Comparison of ENCODE assay signal across 1 cellular context in genomic region chr22:19879996-19880785, GRCh38.
TF ChIP-seq lines count a peak whose summit lies in the region.

No MANE protein-coding gene starts in this region.

TF ChIP-seq in HepG2, 621 proteins besides CTCF, POLR2A, EP300 and RAD21 (continued from another document):
- TF ChIP-seq HNRNPL (IDR thresholded peaks at IDR 0.05; ENCODE audit: low read depth, low read length), result 0 out of 2 replicates have a peak, but pooled peaks have one; percentile 3
- no peak for TF ChIP-seq WIZ (CRISPR knock-in tag; IDR thresholded peaks at IDR 0.05)
- TF ChIP-seq TEAD2 (CRISPR knock-in tag; IDR thresholded peaks at IDR 0.05), result no peak
- no peak for TF ChIP-seq GPBP1L1 (CRISPR knock-in tag; IDR thresholded peaks at IDR 0.05)
- peak; percentile 50 for TF ChIP-seq ZNF687 (CRISPR knock-in tag; IDR thresholded peaks at IDR 0.05)
